Comparison of ENCODE assay signal across 10 cellular contexts in genomic region chr16:89300311-89300975, GRCh38.
DNase-seq lines count a peak whose midpoint lies in the region; ATAC-seq and TF ChIP-seq lines count a peak whose summit lies in the region.
"Had no signal": no experiment of that assay in that cellular context is flagged by ENCODE, and none has a peak within 500 bp of the region (broad histone marks: within the 10 kb centered on the region; RNA-seq: fewer than 3 reads in every experiment).

No MANE protein-coding gene starts in this region.

- no peak overlapping the region for H3K4me3 ChIP-seq in LNCaP clone FGC (ENCODE audit: low read depth, low read length)
- no peak overlapping the region for H3K4me3 ChIP-seq in mammary epithelial cell (replicated peaks in 1 of 3; ENCODE audit: insufficient read depth in 1 of 3, low read depth in 2 of 3, low read length in 3 of 3)
- H3K4me3 ChIP-seq: skin epidermis had no signal

- ATAC-seq in left lobe of liver: peak; percentile 17
- no peak for ATAC-seq in GM18511 (IDR thresholded peaks at IDR 0.05; ENCODE audit: unreplicated experiment)
- no peak for ATAC-seq in HG02588 (IDR thresholded peaks at IDR 0.05; ENCODE audit: unreplicated experiment)

- CTCF ChIA-PET in mammary epithelial cell (lab: Charles Lee; ENCODE audit: low non-redundant PET): no interaction called here

- peaks cover 17% of the 10 kb centered on the region for H3K4me1 ChIP-seq in mammary epithelial cell (ENCODE audit: insufficient read depth, low read length)

- no peak overlapping the region for H3K4me2 ChIP-seq in mammary epithelial cell (ENCODE audit: insufficient read depth, low read depth, low read length)

- TF ChIP-seq CTCF in LNCaP clone FGC (IDR thresholded peaks at IDR 0.05; ENCODE audit: control insufficient read depth, extremely low read depth, insufficient read depth) (no peak), mammary epithelial cell (conservative IDR thresholded peaks at IDR 0.05 in 1 of 2, IDR thresholded peaks at IDR 0.05 in 1 of 2; ENCODE audit: extremely low read depth in 1 of 2, insufficient read depth in 1 of 2, low read depth in 1 of 2, low read length in 2 of 2) (no peak)

- 88% methylated on average over 10 of the region's 21 CpGs for WGBS in mammary epithelial cell (ENCODE audit: low coverage, missing lambda C conversion rate)

- TSS peak; percentile 2 for BruUV-seq in mammary epithelial cell (replicated peaks; lab: Mats Ljungman, UMichigan)

- H3K9ac ChIP-seq in mammary epithelial cell (ENCODE audit: insufficient read depth, low read length): no peak overlapping the region

- H3K27me3 ChIP-seq in mammary epithelial cell (ENCODE audit: insufficient read depth, low read length): no peaks in the 10 kb centered on the region

- in situ Hi-C loops in mammary epithelial cell (cut with MboI; ENCODE audit: low sequenced_read_pairs in 2 of 2): no loop called here

- intact Hi-C loops in mammary epithelial cell (cut with micrococcal nuclease): loop anchor here (2.0 to 5.0 kb wide), 3 partner anchors 20 to 208 kb away; partner anchors contain the start of gene SPG7

- DNase-seq in LNCaP clone FGC (ENCODE audit: low read depth): peak; percentile 79
- DNase-seq in mammary epithelial cell: no peak
- DNase-seq in left lobe of liver (ENCODE audit: low spot score): no peak
- no peak for DNase-seq in substantia nigra (lab: John Stamatoyannopoulos, UW)
- no peak for DNase-seq in hypothalamus (lab: John Stamatoyannopoulos, UW)
- DNase-seq: activated CD4-positive, alpha-beta T cell treated with anti-CD3 and anti-CD28 coated beads, Interleukin-2, amount 10 ng/mL, durations not matched to agents 24 days and 14 days; NCI-H1105 treated with DMSO at 0.1 percent for 48 hours had no signal

- peaks cover 9% of the 10 kb centered on the region for H3K36me3 ChIP-seq in mammary epithelial cell (ENCODE audit: insufficient read depth, low read length)

- dilution Hi-C loops in mammary epithelial cell (cut with HindIII; ENCODE audit: low sequenced_read_pairs): loop anchor here (10.0 kb wide), 2 partner anchors 516 to 546 kb away; partner anchors contain the start of gene PIEZO1

- peaks cover 93% of the 10 kb centered on the region for H3K79me2 ChIP-seq in mammary epithelial cell (ENCODE audit: insufficient read depth, low read length)

- no peaks in the 10 kb centered on the region for H3K9me3 ChIP-seq in mammary epithelial cell (replicated peaks; ENCODE audit: insufficient read depth, low read length)

- H3K27ac ChIP-seq in mammary epithelial cell (ENCODE audit: insufficient read depth, low read depth, low read length) (no peak overlapping the region), substantia nigra (ENCODE audit: low read depth, low read length, poor library complexity, severe bottlenecking) (peak overlapping the region; percentile 52)

- H2AFZ ChIP-seq in mammary epithelial cell (ENCODE audit: low read depth, low read length): no peak overlapping the region

- no peaks in the 10 kb centered on the region for H4K20me1 ChIP-seq in mammary epithelial cell (ENCODE audit: insufficient read depth, low read length)
